ENCODE assay signal across 8 cellular contexts in genomic region chr15:74790080-74790916, GRCh38. TPM values are rescaled to one million over a fixed set of nuclear protein-coding genes. Genes with fewer than 3 reads are reported as not detected.
DNase-seq lines count a peak whose midpoint lies in the region; ATAC-seq and TF ChIP-seq lines count a peak whose summit lies in the region.

No MANE protein-coding gene starts in this region.

- H3K4me1 ChIP-seq in A673 (ENCODE audit: insufficient read depth, low read length, poor library complexity, severe bottlenecking), result peaks cover 46% of the 10 kb centered on the region

- DNase-seq in A673 (ENCODE audit: low spot score) (no peak), dorsolateral prefrontal cortex (peak; percentile 49 to 81 (median 74)), myocyte (ENCODE audit: low read depth) (peak; percentile 89), SHP77 treated with DMSO at 0.1 percent for 48 hours (lab: John Stamatoyannopoulos, UW) (no peak), D341Med (ENCODE audit: low spot score) (no peak), NCI-H446 treated with DMSO at 0.1 percent for 48 hours (lab: John Stamatoyannopoulos, UW) (no peak)

- ATAC-seq in GM18907 (IDR thresholded peaks at IDR 0.05; ENCODE audit: unreplicated experiment), result peak; percentile 17
- peak; percentile 79 for ATAC-seq in SK-N-SH treated with all-trans-retinoic acid at 6 μM for 48 hours

- H3K9me3 ChIP-seq in A673 (ENCODE audit: low read depth, low read length, poor library complexity, severe bottlenecking), result no peaks in the 10 kb centered on the region

- intact Hi-C loops in A673 (cut with micrococcal nuclease; ENCODE audit: unreplicated experiment), result no loop called here
- intact Hi-C loops in dorsolateral prefrontal cortex (cut with DNase I), result no loop called here

- H3K27ac ChIP-seq in A673 (ENCODE audit: low read depth, low read length, poor library complexity, severe bottlenecking) (peak overlapping the region; percentile 42), dorsolateral prefrontal cortex (peak overlapping the region; percentile 6 to 93 (median 83))

- H3K4me3 ChIP-seq in A673 (ENCODE audit: low read depth, low read length, poor library complexity, severe bottlenecking) (no peak overlapping the region), dorsolateral prefrontal cortex (peak overlapping the region in 21 of 59 donors; percentile 1 to 80 (median 16))

- peaks cover 8% of the 10 kb centered on the region for H3K36me3 ChIP-seq in A673 (ENCODE audit: insufficient read depth, low read length, poor library complexity, severe bottlenecking)

- no TSS peak for BruUV-seq in A673 (replicated peaks; lab: Mats Ljungman, UMichigan)

- POLR2A ChIA-PET in A673 (lab: Charles Lee; ENCODE audit: low non-redundant PET), result no interaction called here

- TF ChIP-seq CTCF in A673 (conservative IDR thresholded peaks at IDR 0.05; ENCODE audit: low read depth, low read length) (no peak), dorsolateral prefrontal cortex (IDR thresholded peaks at IDR 0.05 in 54 of 56, conservative IDR thresholded peaks at IDR 0.05 in 2 of 56; ENCODE audit: low read depth in 1 of 56, partially characterized antibody in 56 of 56) (peak in 2 of 56 donors; percentile 10)

- no peaks in the 10 kb centered on the region for H3K27me3 ChIP-seq in A673 (replicated peaks; ENCODE audit: insufficient read depth, low read depth, low read length, poor library complexity)
- H3K27me3 ChIP-seq in dorsolateral prefrontal cortex, result no peaks in the 10 kb centered on the region

- CTCF ChIA-PET in A673 (lab: Charles Lee), result no interaction called here

TF ChIP-seq in SK-N-SH treated with all-trans-retinoic acid at 6 μM for 48 hours, 23 proteins besides CTCF, POLR2A, EP300 and RAD21:
- no peak for TF ChIP-seq TSHZ2 (CRISPR knock-in tag; IDR thresholded peaks at IDR 0.05)
- TF ChIP-seq ZFP30 (CRISPR knock-in tag; IDR thresholded peaks at IDR 0.05), result no peak
- no peak for TF ChIP-seq GLIS3 (CRISPR knock-in tag; IDR thresholded peaks at IDR 0.05)
- TF ChIP-seq ZNF8 (CRISPR knock-in tag; IDR thresholded peaks at IDR 0.05), result no peak
- no peak for TF ChIP-seq ESRRG (CRISPR knock-in tag; IDR thresholded peaks at IDR 0.05)
- no peak for TF ChIP-seq BACH2 (CRISPR knock-in tag; IDR thresholded peaks at IDR 0.05; ENCODE audit: borderline replicate concordance)

RNA-seq across cellular contexts. Expression of gene CSK, which starts 8.4 kb away (rescaled TPM):
- total RNA-seq in A673 (2021) (90.8 and 103 TPM in 2 replicates), dorsolateral prefrontal cortex (10 to 100 TPM; 28.9 to 71.0 (median 41.8) TPM), myocyte (20.1 and 21.0 TPM in 2 replicates)
- polyA plus RNA-seq in myocyte (2012), result 34.7 TPM

RNA-seq across cellular contexts. Expression of gene LMAN1L, which starts 22.3 kb away (rescaled TPM):
- total RNA-seq in A673 (2021) (0.80 TPM in 1 of 2 replicates, not detected in the other), dorsolateral prefrontal cortex (1 to 10 TPM in 104 of 120 experiments, under 1 TPM in 13, not detected in 3; 0.30 to 8.1 (median 2.0) TPM), myocyte (not detected in 2 replicates)
- polyA plus RNA-seq in myocyte (2012), result not detected

RNA-seq across cellular contexts. Expression of gene CPLX3, which starts 36.1 kb away (rescaled TPM):
- total RNA-seq in A673 (2021) (0.17 and 0.28 TPM in 2 replicates), dorsolateral prefrontal cortex (10 to 100 TPM in 1 of 120 experiments, 1 to 10 TPM in 118, not detected in 1; 1.1 to 12.4 (median 3.8) TPM), myocyte (not detected in 2 replicates)
- polyA plus RNA-seq in myocyte (2012), result not detected

RNA-seq across cellular contexts. Expression of gene CYP1A2, which starts 41.7 kb away (rescaled TPM):
- total RNA-seq in A673 (2021), result not detected in 2 replicates
- total RNA-seq in dorsolateral prefrontal cortex, result not detected
- not detected in 2 replicates for total RNA-seq in myocyte
- not detected for polyA plus RNA-seq in myocyte (2012)

RNA-seq across cellular contexts. Expression of gene ULK3, which starts 52.7 kb away (rescaled TPM):
- 53.3 and 58.3 TPM in 2 replicates for total RNA-seq in A673 (2021)
- 100 to 1,000 TPM in 15 of 120 experiments, 10 to 100 TPM in 105; 55.0 to 133 (median 84.0) TPM for total RNA-seq in dorsolateral prefrontal cortex
- total RNA-seq in myocyte, result 75.0 and 80.5 TPM in 2 replicates
- 36.8 TPM for polyA plus RNA-seq in myocyte (2012)

Comparison
In these comparisons a context has a peak if more than half of its experiments do, and no peak if none do; other contexts are left out.
1. DNase-seq: peak in dorsolateral prefrontal cortex (10 of 10) and myocyte (single experiment); none in A673 (single experiment), SHP77 treated with DMSO at 0.1 percent for 48 hours (single experiment), D341Med (single experiment) and NCI-H446 treated with DMSO at 0.1 percent for 48 hours (single experiment).